In genomic region chr6:38488876-38489275, GRCh38 we compare ENCODE assay signal across 7 cellular contexts.
"Had no signal": no experiment of that assay in that cellular context is flagged by ENCODE, and none has a peak within 500 bp of the region (broad histone marks: within the 10 kb centered on the region; RNA-seq: fewer than 3 reads in every experiment).

No MANE protein-coding gene starts in this region.

- H3K4me3 ChIP-seq: GM23338 had no signal

- FAIRE-seq: H1, H54, HTR-8/SVneo had no signal

- DNase-seq: H9, HCEC 1CT, IMR-90 had no signal

- ATAC-seq: GM23338 had no signal
